25 cellular contexts compared by ENCODE assay signal in the genomic region with DNA sequence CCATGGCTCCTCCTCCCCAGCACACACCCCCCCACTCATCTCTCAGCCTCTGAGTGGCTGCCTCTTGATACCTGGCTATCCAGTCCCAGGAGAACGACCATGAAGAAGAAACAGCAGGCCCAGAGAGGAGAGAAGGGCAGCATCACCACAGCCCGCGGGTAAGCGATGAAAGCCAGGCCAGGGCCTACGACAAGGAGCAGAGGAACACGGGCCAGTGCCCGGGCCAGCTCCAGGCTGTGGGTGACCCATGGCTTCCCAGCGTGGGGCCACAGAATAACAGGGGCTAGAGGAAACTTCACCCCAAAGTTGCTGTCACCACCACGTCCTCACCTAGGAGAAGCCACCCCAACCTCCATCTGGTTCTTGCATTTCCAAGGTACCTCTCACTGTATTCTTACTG. TPM values are rescaled to one million over a fixed set of nuclear protein-coding genes. Genes with fewer than 3 reads are reported as not detected.
"Had no signal": no experiment of that assay in that cellular context is flagged by ENCODE, and none has a peak within 500 bp of the region (broad histone marks: within the 10 kb centered on the region; RNA-seq: fewer than 3 reads in every experiment).

No MANE protein-coding gene starts in this region.

- H3K36me3 Mint-ChIP-seq: naive thymus-derived CD4-positive, alpha-beta T cell had no signal

- ATAC-seq: left lobe of liver; naive thymus-derived CD4-positive, alpha-beta T cell; pancreas; right lobe of liver; stimulated activated naive CD8-positive, alpha-beta T cell treated with anti-CD3 and anti-CD28 coated beads, Interleukin-15, amount 100 ng/mL, for 72 hours had no signal

- H3K36me3 ChIP-seq: esophagus squamous epithelium, neutrophil, pancreas, suprapubic skin, transverse colon had no signal

- H3K9me3 Mint-ChIP-seq: dendritic cell treated with granulocyte-macrophage colony-stimulating factor and Interleukin-4, amounts not matched to agents 40 ng/mL and 50 ng/mL, for 4 days; naive thymus-derived CD4-positive, alpha-beta T cell; stimulated activated naive CD8-positive, alpha-beta T cell treated with anti-CD3 and anti-CD28 coated beads, Interleukin-15, amount 100 ng/mL, for 72 hours had no signal

- H3K27ac Mint-ChIP-seq: dendritic cell treated with granulocyte-macrophage colony-stimulating factor and Interleukin-4, amounts not matched to agents 40 ng/mL and 50 ng/mL, for 4 days; naive thymus-derived CD4-positive, alpha-beta T cell; progenitor cell of endocrine pancreas; stimulated activated naive CD8-positive, alpha-beta T cell treated with anti-CD3 and anti-CD28 coated beads, Interleukin-15, amount 100 ng/mL, for 72 hours had no signal

- H3K27me3 ChIP-seq: neutrophil, pancreas, right lobe of liver had no signal

- H3K4me3 ChIP-seq: esophagus squamous epithelium, pancreas, right lobe of liver, smooth muscle cell, suprapubic skin, transverse colon had no signal

- DNase-seq: central memory CD4-positive, alpha-beta T cell; effector memory CD4-positive, alpha-beta T cell; erythroblast; esophagus squamous epithelium; foreskin melanocyte; kidney; mesenchymal stem cell; midbrain; naive thymus-derived CD4-positive, alpha-beta T cell; stimulated activated CD4-positive, alpha-beta T cell treated with anti-CD3 and anti-CD28 coated beads, Interleukin-12 subunit alpha, Interleukin-12 subunit beta, amount 100 ng/mL, for 4 hours; stimulated activated CD4-positive, alpha-beta T cell treated with anti-CD3 and anti-CD28 coated beads, Interleukin-1b, Interleukin-23, amount 100 ng/mL, for 48 hours; stimulated activated CD4-positive, alpha-beta T cell treated with anti-CD3 and anti-CD28 coated beads, Interleukin-4, amount 100 ng/mL, for 1 hour; stimulated activated CD8-positive, alpha-beta memory T cell treated with anti-CD3 and anti-CD28 coated beads, Interleukin-4, amount 100 ng/mL, for 48 hours; stimulated activated naive CD4-positive, alpha-beta T cell; stimulated activated naive CD8-positive, alpha-beta T cell treated with anti-CD3 and anti-CD28 coated beads, Interleukin-15, amount 100 ng/mL, for 72 hours; transverse colon had no signal

- H3K4me1 ChIP-seq: esophagus squamous epithelium, pancreas, right lobe of liver, suprapubic skin, transverse colon had no signal

- H3K9me3 ChIP-seq: esophagus squamous epithelium, neutrophil, pancreas, right lobe of liver, suprapubic skin, transverse colon had no signal

- H3K27ac ChIP-seq: esophagus squamous epithelium, neutrophil, pancreas, right lobe of liver, suprapubic skin, transverse colon had no signal

- H3K4me3 Mint-ChIP-seq: dendritic cell treated with granulocyte-macrophage colony-stimulating factor and Interleukin-4, amounts not matched to agents 40 ng/mL and 50 ng/mL, for 4 days; naive thymus-derived CD4-positive, alpha-beta T cell; stimulated activated naive CD8-positive, alpha-beta T cell treated with anti-CD3 and anti-CD28 coated beads, Interleukin-15, amount 100 ng/mL, for 72 hours had no signal

RNA-seq across cellular contexts. Expression of a gene that starts 10.4 kb away (rescaled TPM):
- total RNA-seq: lung microvascular endothelial cell had no signal
- polyA plus RNA-seq: naive thymus-derived CD4-positive, alpha-beta T cell; smooth muscle cell had no signal

RNA-seq across cellular contexts. Expression of a gene that starts 38.3 kb away (rescaled TPM):
- total RNA-seq: esophagus squamous epithelium, lung microvascular endothelial cell, suprapubic skin, transverse colon had no signal
- polyA plus RNA-seq: naive thymus-derived CD4-positive, alpha-beta T cell had no signal
